8 cellular contexts compared by ENCODE assay signal in the genomic region with DNA sequence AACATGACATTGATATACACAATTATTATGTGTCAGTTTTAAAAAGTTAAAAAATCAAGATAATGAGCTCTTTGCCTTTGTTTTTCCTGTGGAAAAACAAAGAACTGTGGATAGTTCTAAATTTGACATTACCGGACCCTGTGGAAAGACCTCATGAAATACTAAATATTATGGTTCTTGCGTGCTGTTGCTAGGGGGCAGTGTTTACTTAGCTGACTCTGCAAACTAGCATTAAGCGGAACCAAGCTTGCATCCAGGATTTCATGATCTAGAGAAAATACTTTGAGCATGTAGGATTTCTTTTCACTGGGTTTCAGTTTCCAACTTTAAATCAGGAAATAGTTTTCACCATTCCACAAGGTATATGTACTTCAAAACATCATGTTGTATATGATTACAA. TPM values are rescaled to one million over a fixed set of nuclear protein-coding genes. Genes with fewer than 3 reads are reported as not detected.
DNase-seq lines count a peak whose midpoint lies in the region; ATAC-seq and TF ChIP-seq lines count a peak whose summit lies in the region.

No MANE protein-coding gene starts in this region.

- H3K27ac ChIP-seq in SU-DHL-6 (ENCODE audit: low read depth, low read length) (no peak overlapping the region), stomach (no peak overlapping the region)

- intact Hi-C loops in stomach (cut with DNase I; ENCODE audit: low total_unique reads): loop anchor here (10.0 kb wide), 2 partner anchors 444 to 944 kb away; no protein-coding TSS in a partner anchor
- intact Hi-C loops in posterior vena cava (cut with DNase I): loop anchor here in 1 of 2 donors (5.0 kb wide), 1 partner anchor 142 kb away; no protein-coding TSS in a partner anchor

- no peaks in the 10 kb centered on the region for H4K20me1 ChIP-seq in SU-DHL-6 (ENCODE audit: low read depth, low read length)

- no peaks in the 10 kb centered on the region for H3K9me2 ChIP-seq in SU-DHL-6 (replicated peaks; ENCODE audit: insufficient read depth, low read length)

- TF ChIP-seq CTCF in AG09319 (IDR thresholded peaks at IDR 0.05; ENCODE audit: low read depth, low read length) (peak; percentile 49), SU-DHL-6 (IDR thresholded peaks at IDR 0.05; ENCODE audit: insufficient read depth, low read length, poor library complexity, severe bottlenecking) (peak; percentile 19), foreskin fibroblast (IDR thresholded peaks at IDR 0.05; ENCODE audit: low read depth, low read length) (peak; percentile 51), stomach (IDR thresholded peaks at IDR 0.05) (peak in 3 of 7 experiments; percentile 17 to 23 (median 18))

- H3K4me2 ChIP-seq in SU-DHL-6 (ENCODE audit: low read depth, low read length, poor library complexity, severe bottlenecking): no peak overlapping the region

- peaks cover 0 to 13% (median 0%) of the 10 kb centered on the region in 4 donors for H3K4me1 ChIP-seq in stomach

- DNase-seq in AG09319 (ENCODE audit: extremely low read depth, low read depth): peak; percentile 59
- peak; percentile 43 to 90 (median 65) for DNase-seq in NCI-H1417 (lab: John Stamatoyannopoulos, UW)
- DNase-seq in foreskin fibroblast: peak; percentile 47 to 76
- DNase-seq in pons (ENCODE audit: low spot score): peak; percentile 60
- no peak for DNase-seq in stomach
- no peak for DNase-seq in posterior vena cava (ENCODE audit: low spot score)

- peak; percentile 53 for ATAC-seq in GM19328 (IDR thresholded peaks at IDR 0.05; ENCODE audit: unreplicated experiment)

- H3K36me3 ChIP-seq in SU-DHL-6 (ENCODE audit: low read length): no peaks in the 10 kb centered on the region
- no peaks in the 10 kb centered on the region for H3K36me3 ChIP-seq in stomach

- TF ChIP-seq EP300 in stomach (IDR thresholded peaks at IDR 0.05): no peak

- no peaks in the 10 kb centered on the region for H3F3A ChIP-seq in SU-DHL-6 (ENCODE audit: insufficient read depth)

- H3K9me3 ChIP-seq in SU-DHL-6 (ENCODE audit: insufficient read depth, low read length) (no peaks in the 10 kb centered on the region), stomach (no peaks in the 10 kb centered on the region)

- WGBS in stomach, 5 donors: 0 to 4% (median 3%) methylated on average over 3 of the region's 3 CpGs

- H3K9ac ChIP-seq in SU-DHL-6 (ENCODE audit: low read length): no peak overlapping the region

- no peaks in the 10 kb centered on the region for H3K79me2 ChIP-seq in SU-DHL-6 (ENCODE audit: insufficient read depth, low read length)

- no peak for TF ChIP-seq POLR2A in stomach (IDR thresholded peaks at IDR 0.05)

- H3K27me3 ChIP-seq in SU-DHL-6 (ENCODE audit: low read length): no peaks in the 10 kb centered on the region
- H3K27me3 ChIP-seq in stomach: peaks cover 0 to 5% (median 0%) of the 10 kb centered on the region in 3 donors

- H2AFZ ChIP-seq in SU-DHL-6 (ENCODE audit: low read depth, low read length, severe bottlenecking): no peak overlapping the region

- H3K4me3 ChIP-seq in SU-DHL-6 (ENCODE audit: insufficient read depth, low read length, poor library complexity, severe bottlenecking): no peak overlapping the region
- H3K4me3 ChIP-seq in foreskin fibroblast (ENCODE audit: low read depth in 1 of 2, low read length in 2 of 2): no peak overlapping the region
- H3K4me3 ChIP-seq in stomach: no peak overlapping the region

RNA-seq across cellular contexts. Expression of a gene that starts 33.6 kb away (rescaled TPM):
- 10 to 100 TPM in 1 of 5 donors, 1 to 10 TPM in 3, not detected in 1; 2.7 to 22.3 (median 5.3) TPM for total RNA-seq in stomach
- under 1 TPM; 0.35 to 0.68 (median 0.46) TPM for polyA plus RNA-seq in stomach
- total RNA-seq in posterior vena cava: 1 to 10 TPM; 3.7 to 8.4 TPM

Comparison
In these comparisons a context has a peak if more than half of its experiments do, and no peak if none do; other contexts are left out.
1. DNase-seq: peak in AG09319 (single experiment), NCI-H1417 (3 of 3), foreskin fibroblast (2 of 2) and pons (single experiment); none in stomach (single experiment) and posterior vena cava (single experiment).